ENCODE assay signal across 12 cellular contexts in genomic region chr4:76658231-76659102, GRCh38.
DNase-seq lines count a peak whose midpoint lies in the region; TF ChIP-seq lines count a peak whose summit lies in the region.
"Had no signal": no experiment of that assay in that cellular context is flagged by ENCODE, and none has a peak within 500 bp of the region (broad histone marks: within the 10 kb centered on the region; RNA-seq: fewer than 3 reads in every experiment).

No MANE protein-coding gene starts in this region.

- H3K36me3 ChIP-seq in GM23248 (ENCODE audit: low read depth), result no peaks in the 10 kb centered on the region
- no peaks in the 10 kb centered on the region for H3K36me3 ChIP-seq in PC-9 (ENCODE audit: low read depth)

- H3K4me2 ChIP-seq in GM23248 (ENCODE audit: unreplicated experiment), result peak overlapping the region; percentile 58
- peak overlapping the region; percentile 13; the same call in 1 of the 2 replicates for H3K4me2 ChIP-seq in PC-9

- intact Hi-C loops in PC-9 (cut with micrococcal nuclease; ENCODE audit: unreplicated experiment), result no loop called here

- H3K4me3 ChIP-seq in AG04450 (ENCODE audit: low read depth, low read length) (no peak overlapping the region), GM23248 (0 out of 2 replicates have a peak overlapping the region, but pooled peaks have one; percentile 2), PC-9 (no peak overlapping the region), fibroblast of pulmonary artery (replicated peaks; ENCODE audit: low read depth, low read length) (no peak overlapping the region)
- H3K4me3 ChIP-seq: lung had no signal

- no TSS peak for BruUV-seq in PC-9 (replicated peaks; lab: Mats Ljungman, UMichigan)

- no peaks in the 10 kb centered on the region for H3K79me2 ChIP-seq in GM23248 (ENCODE audit: insufficient read depth)
- no peaks in the 10 kb centered on the region for H3K79me2 ChIP-seq in PC-9 (ENCODE audit: low read depth)

- H3K27me3 ChIP-seq in AG04450 (ENCODE audit: control insufficient read depth, insufficient read depth, low read length), result no peaks in the 10 kb centered on the region
- no peaks in the 10 kb centered on the region for H3K27me3 ChIP-seq in GM23248 (replicated peaks; ENCODE audit: insufficient read depth)
- no peaks in the 10 kb centered on the region for H3K27me3 ChIP-seq in PC-9 (ENCODE audit: insufficient read depth, low read depth)

- peak overlapping the region; percentile 41; the same call in 1 of the 2 replicates for H3K9ac ChIP-seq in GM23248

- WGBS in GM23248 (ENCODE audit: low coverage in 1 of 2, low lambda C conversion rate in 2 of 2, missing lambda C conversion rate in 2 of 2), 2 experiments, result 33 to 35% methylated on average over 3 of the region's 3 CpGs

- H2AFZ ChIP-seq in GM23248, result 0 out of 2 replicates have a peak overlapping the region, but pooled peaks have one; percentile 10
- no peak overlapping the region for H2AFZ ChIP-seq in PC-9

- no peaks in the 10 kb centered on the region for H3K9me3 ChIP-seq in AG04450 (ENCODE audit: control insufficient read depth, insufficient read depth, low read length)
- H3K9me3 ChIP-seq in GM23248 (ENCODE audit: low read depth), result no peaks in the 10 kb centered on the region
- H3K9me3 ChIP-seq in PC-9 (ENCODE audit: insufficient read depth, low read depth), result no peaks in the 10 kb centered on the region

- POLR2A ChIA-PET in AG04450 (lab: Yijun Ruan, JAX) (interaction anchor here (0.6 kb wide), 1 partner anchor 114 kb away, joined by 4 read pairs; no protein-coding TSS in a partner anchor), PC-9 (lab: Charles Lee; ENCODE audit: unreplicated experiment) (no interaction called here)

- H4K20me1 ChIP-seq in GM23248 (ENCODE audit: insufficient read depth) (no peaks in the 10 kb centered on the region), PC-9 (ENCODE audit: insufficient read depth) (no peaks in the 10 kb centered on the region)

- H3K9me2 ChIP-seq in GM23248 (ENCODE audit: insufficient read depth) (no peaks in the 10 kb centered on the region), PC-9 (ENCODE audit: insufficient read depth) (no peaks in the 10 kb centered on the region)

- TF ChIP-seq CTCF in AG04450 (IDR thresholded peaks at IDR 0.05; ENCODE audit: low read depth, low read length) (no peak), PC-9 (conservative IDR thresholded peaks at IDR 0.05) (no peak), fibroblast of pulmonary artery (IDR thresholded peaks at IDR 0.05; ENCODE audit: low read length, missing control alignments) (no peak), GM20000 (IDR thresholded peaks at IDR 0.05; ENCODE audit: extremely low read depth, missing control alignments) (no peak)

- in situ Hi-C loops in GM23248 (cut with MboI), result no loop called here

- H3F3A ChIP-seq in GM23248 (ENCODE audit: insufficient read depth) (peaks cover 32% of the 10 kb centered on the region), PC-9 (ENCODE audit: insufficient read depth, low read depth) (peaks cover 17% of the 10 kb centered on the region; the same call in 1 of the 2 replicates)

- H3K27ac ChIP-seq in AG04450 (ENCODE audit: low read depth, low read length) (peak overlapping the region; percentile 89), GM23248 (peak overlapping the region; percentile 78), PC-9 (peak overlapping the region; percentile 41)
- H3K27ac ChIP-seq: C4-2B had no signal

- H3K4me1 ChIP-seq in GM23248 (ENCODE audit: insufficient read depth) (peaks cover 49% of the 10 kb centered on the region), PC-9 (replicated peaks; ENCODE audit: insufficient read depth) (peaks cover 26% of the 10 kb centered on the region)

- CTCF ChIA-PET in AG04450 (lab: Charles Lee) (interaction anchor here (0.7 kb wide), 1 partner anchor 154 kb away, joined by 3 read pairs; no protein-coding TSS in a partner anchor), PC-9 (lab: Charles Lee) (no interaction called here)

- DNase-seq in AG04450 (ENCODE audit: low read depth, low spot score) (peak; percentile 44), GM23248 (peak; percentile 81), PC-9 (no peak), fibroblast of pulmonary artery (ENCODE audit: low read depth) (peak; percentile 51), GM20000 (ENCODE audit: low spot score) (no peak), SHP77 treated with DMSO at 0.1 percent for 48 hours (lab: John Stamatoyannopoulos, UW) (no peak), T-helper 2 cell (no peak)
- no peak for DNase-seq in stimulated activated naive CD4-positive, alpha-beta T cell treated with Interleukin-2 at 50 U/mL for 16 hours (lab: John Stamatoyannopoulos, UW)
- DNase-seq: activated CD4-positive, alpha-beta T cell treated with anti-CD3 and anti-CD28 coated beads, Interleukin-2, amount 50 U/mL, for 48 hours; stimulated activated CD4-positive, alpha-beta T cell treated with anti-CD3 and anti-CD28 coated beads, Interleukin-1b, Interleukin-23, amount 100 ng/mL, for 48 hours had no signal

Comparison
In these comparisons a context has a peak if more than half of its experiments do, and no peak if none do; other contexts are left out.
1. DNase-seq: peak in AG04450 (single experiment), GM23248 (single experiment) and fibroblast of pulmonary artery (single experiment); none in PC-9 (0 of 2), GM20000 (single experiment), SHP77 treated with DMSO at 0.1 percent for 48 hours (single experiment), T-helper 2 cell (0 of 5) and stimulated activated naive CD4-positive, alpha-beta T cell treated with Interleukin-2 at 50 U/mL for 16 hours (single experiment).
2. Peak in every context shown above with its lines, with median percentiles within 50 percentile points of each other: H3K27ac ChIP-seq.